In the genomic region with DNA sequence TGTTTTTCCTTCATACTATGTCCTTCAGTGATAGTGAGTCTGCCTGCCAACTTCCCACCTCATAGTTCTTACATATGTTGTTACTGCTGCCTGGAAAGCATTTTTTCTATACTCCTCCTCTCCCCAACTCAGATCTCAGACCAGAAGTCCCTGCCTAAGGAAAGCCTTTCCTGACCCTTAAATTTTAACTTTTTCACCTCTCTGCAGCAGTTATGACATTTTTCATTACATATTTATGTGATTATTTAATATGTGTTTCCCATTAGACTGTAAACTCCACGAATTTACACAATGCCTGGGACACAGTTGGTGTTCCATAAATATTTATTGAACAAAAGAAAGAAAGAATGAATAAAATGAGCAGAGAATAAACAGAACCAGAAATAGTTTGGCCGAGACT, we compare ENCODE assay signal across 14 cellular contexts.
"Had no signal": no experiment of that assay in that cellular context is flagged by ENCODE, and none has a peak within 500 bp of the region (broad histone marks: within the 10 kb centered on the region; RNA-seq: fewer than 3 reads in every experiment).

No MANE protein-coding gene starts in this region.

- H3K27ac Mint-ChIP-seq: endodermal cell, T-cell had no signal

- H3K4me1 Mint-ChIP-seq: T-cell had no signal

- H3K36me3 Mint-ChIP-seq: T-cell had no signal

- H3K27ac ChIP-seq: tibial nerve, vagina had no signal

- H3K4me3 Mint-ChIP-seq: endodermal cell, neural crest cell, T-cell had no signal

- H3K27me3 ChIP-seq: tibial nerve, vagina had no signal

- H3K9me3 ChIP-seq: tibial nerve, vagina had no signal

- DNase-seq: activated CD4-positive, alpha-beta T cell treated with anti-CD3 and anti-CD28 coated beads, Interleukin-2, amount 50 U/mL, for 4 hours; activated CD4-positive, CD25-positive, alpha-beta regulatory T cell treated with anti-CD3 and anti-CD28 coated beads, Interleukin-2, amount 50 U/mL, for 72 hours; activated naive CD4-positive, alpha-beta T cell treated with anti-CD3 and anti-CD28 coated beads, Interleukin-2, amount 50 U/mL, for 16 hours; activated T-cell treated with anti-CD3 and anti-CD28 coated beads, Interleukin-2, amount 50 U/mL, for 1 hour; endodermal cell; erythroblast; stimulated activated CD4-positive, alpha-beta T cell treated with anti-CD3 and anti-CD28 coated beads, Interleukin-2, amount 100 ng/mL, for 48 hours; stimulated activated naive CD4-positive, alpha-beta T cell; substantia nigra; T-cell; T1000 had no signal

- H3K4me3 ChIP-seq: tibial nerve, vagina had no signal

- H3K36me3 ChIP-seq: tibial nerve, vagina had no signal

- H3K9me3 Mint-ChIP-seq: endodermal cell, neural crest cell had no signal

- ATAC-seq: T-cell had no signal
